In the genomic region with DNA sequence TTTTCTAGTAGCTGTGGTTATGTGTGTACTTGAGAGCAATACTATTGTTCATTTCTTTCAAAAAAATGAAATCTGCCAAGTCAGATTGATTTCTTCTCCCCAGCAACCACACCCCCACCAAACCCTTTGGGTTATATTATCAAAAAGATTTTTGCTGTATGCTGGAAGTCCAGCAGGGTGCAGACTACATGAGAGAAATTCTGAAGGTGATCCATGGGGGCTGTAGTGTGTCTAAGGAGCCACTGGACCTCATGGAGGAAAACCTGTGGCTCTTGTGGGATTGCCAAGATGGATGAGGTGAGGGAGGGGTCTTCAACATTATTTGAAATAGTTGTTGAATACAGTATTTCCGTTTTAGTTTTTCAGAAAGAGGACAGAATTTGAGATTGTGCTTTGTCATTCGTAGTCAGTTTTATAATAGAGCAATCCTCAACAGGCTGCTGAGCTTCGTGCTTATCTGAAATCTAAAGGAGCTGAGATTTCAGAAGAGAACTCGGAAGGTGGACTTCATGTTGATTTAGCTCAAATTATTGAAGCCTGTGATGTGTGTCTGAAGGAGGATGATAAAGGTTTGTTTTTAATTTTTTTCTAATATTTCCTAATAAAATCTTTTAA, we compare ENCODE assay signal across 8 cellular contexts. TPM values are rescaled to one million over a fixed set of nuclear protein-coding genes. Genes with fewer than 3 reads are reported as not detected.
DNase-seq lines count a peak whose midpoint lies in the region; ATAC-seq and TF ChIP-seq lines count a peak whose summit lies in the region.

No MANE protein-coding gene starts in this region.

- H3K27me3 Mint-ChIP-seq in Caco-2 (ENCODE audit: insufficient read depth, unreplicated experiment) = no peaks in the 10 kb centered on the region

- no peak overlapping the region for H3K4me3 ChIP-seq in Caco-2 (ENCODE audit: low read depth, low read length)
- no peak overlapping the region for H3K4me3 ChIP-seq in WERI-Rb-1 (ENCODE audit: low read depth, low read length)

- H3K9me3 ChIP-seq in Caco-2 = no peaks in the 10 kb centered on the region
- H3K9me3 ChIP-seq in WERI-Rb-1 (ENCODE audit: severe bottlenecking) = no peaks in the 10 kb centered on the region

- no peak for ATAC-seq in left colon

- H3K4me1 ChIP-seq in Caco-2 = peaks cover 14% of the 10 kb centered on the region

- H3K4me3 Mint-ChIP-seq in Caco-2 (ENCODE audit: unreplicated experiment) = no peak overlapping the region

- no peaks in the 10 kb centered on the region for H3K27me3 ChIP-seq in Caco-2 (replicated peaks; ENCODE audit: control insufficient read depth, insufficient read depth, low read length)
- H3K27me3 ChIP-seq in WERI-Rb-1 (ENCODE audit: insufficient read depth, low read depth, severe bottlenecking) = no peaks in the 10 kb centered on the region

- TF ChIP-seq CTCF in Caco-2 (IDR thresholded peaks at IDR 0.05; ENCODE audit: insufficient read depth in 1 of 2, low read depth in 1 of 2, low read length in 1 of 2, severe bottlenecking in 1 of 2, unreplicated experiment in 1 of 2) (peak; percentile 24 to 46), WERI-Rb-1 (IDR thresholded peaks at IDR 0.05; ENCODE audit: low read depth, low read length) (no peak)

- intact Hi-C loops in Caco-2 (cut with micrococcal nuclease; ENCODE audit: unreplicated experiment) (loop anchor here (10.0 kb wide), 2 partner anchors 208 to 772 kb away; a partner anchor contains a TSS), left colon (cut with DNase I, micrococcal nuclease) (no loop called here)

- peaks cover 14% of the 10 kb centered on the region for H3K4me1 Mint-ChIP-seq in Caco-2 (ENCODE audit: low read depth, unreplicated experiment)

- POLR2A ChIA-PET in Caco-2 (lab: Charles Lee) (interaction anchor here (0.5 kb wide), 1 partner anchor 152 kb away, joined by 3 read pairs; no protein-coding TSS in a partner anchor), HEK293T (lab: Yijun Ruan, JAX) (no interaction called here)

- no peak overlapping the region for H3K27ac ChIP-seq in WERI-Rb-1

- peaks cover 68% of the 10 kb centered on the region for H3K36me3 Mint-ChIP-seq in Caco-2 (ENCODE audit: insufficient read depth, unreplicated experiment)

- DNase-seq in Caco-2 (peak in 1 of 2 experiments; percentile 39), HEK293T (ENCODE audit: extremely low spot score) (peak; percentile 39), WERI-Rb-1 (peak; percentile 13), kidney glomerular epithelial cell (lab: John Stamatoyannopoulos, UW) (peak; percentile 54), left colon (no peak), GM19238 (ENCODE audit: insufficient read length, low spot score) (no peak)
- no peak for DNase-seq in activated CD4-positive, CD25-positive, alpha-beta regulatory T cell (lab: John Stamatoyannopoulos, UW)
- no peak for DNase-seq in stimulated activated CD8-positive, alpha-beta memory T cell treated with anti-CD3 and anti-CD28 coated beads, Interleukin-4, amount 100 ng/mL, for 48 hours

- CTCF ChIA-PET in Caco-2 (lab: Charles Lee) (interaction anchor here (0.6 kb wide), 1 partner anchor 48 kb away, joined by 3 read pairs; no protein-coding TSS in a partner anchor), HEK293T (lab: Yijun Ruan, JAX) (interaction anchor here (0.6 to 1.2 kb wide), 3 partner anchors 15 to 1064 kb away, joined by 3 to 4 read pairs (median 3); no protein-coding TSS in a partner anchor)

- BruUV-seq in Caco-2 (replicated peaks; lab: Mats Ljungman, UMichigan) = no TSS peak

- peak overlapping the region; percentile 34 for H3K27ac Mint-ChIP-seq in Caco-2 (ENCODE audit: unreplicated experiment)

- H3K9me3 Mint-ChIP-seq in Caco-2 (ENCODE audit: unreplicated experiment) = no peaks in the 10 kb centered on the region

- no peaks in the 10 kb centered on the region for H3K36me3 ChIP-seq in Caco-2 (ENCODE audit: control insufficient read depth, insufficient read depth, low read length)
- H3K36me3 ChIP-seq in WERI-Rb-1 = peaks cover 48% of the 10 kb centered on the region

TF ChIP-seq in HEK293T, 16 proteins besides CTCF, POLR2A, EP300 and RAD21:
- TF ChIP-seq FOXK2 (IDR thresholded peaks at IDR 0.05) (no peak), FOXA1 (IDR thresholded peaks at IDR 0.05) (no peak), CTBP1 (IDR thresholded peaks at IDR 0.05; ENCODE audit: borderline replicate concordance) (no peak), TARDBP (IDR thresholded peaks at IDR 0.05) (no peak)

RNA-seq across cellular contexts. Expression of a gene that starts 3.1 kb away (rescaled TPM):
- 372 and 388 TPM in 2 replicates for total RNA-seq in Caco-2 (2022)
- 100 to 1,000 TPM; 164 to 167 TPM for total RNA-seq in left colon

Comparison
In these comparisons a context has a peak if more than half of its experiments do, and no peak if none do; other contexts are left out.
1. DNase-seq: peak in HEK293T (single experiment), WERI-Rb-1 (single experiment) and kidney glomerular epithelial cell (single experiment); none in activated CD4-positive, CD25-positive, alpha-beta regulatory T cell (0 of 4), stimulated activated CD8-positive, alpha-beta memory T cell treated with anti-CD3 and anti-CD28 coated beads, Interleukin-4, amount 100 ng/mL, for 48 hours (single experiment), left colon (0 of 2) and GM19238 (single experiment).